In genomic region chr14:64729386-64730060, GRCh38 we compare ENCODE assay signal across 13 cellular contexts. TPM values are rescaled to one million over a fixed set of nuclear protein-coding genes. Genes with fewer than 3 reads are reported as not detected.
DNase-seq lines count a peak whose midpoint lies in the region; ATAC-seq and TF ChIP-seq lines count a peak whose summit lies in the region.
"Had no signal": no experiment of that assay in that cellular context is flagged by ENCODE, and none has a peak within 500 bp of the region (broad histone marks: within the 10 kb centered on the region; RNA-seq: fewer than 3 reads in every experiment).

No MANE protein-coding gene starts in this region.

- H2AFZ ChIP-seq in neural progenitor cell (replicated peaks) = no peak overlapping the region

- TF ChIP-seq CTCF in RWPE1 (conservative IDR thresholded peaks at IDR 0.05; ENCODE audit: low read depth) = no peak
- no peak for TF ChIP-seq CTCF in neural progenitor cell (IDR thresholded peaks at IDR 0.05)

- peaks cover 24% of the 10 kb centered on the region for H3K36me3 Mint-ChIP-seq in neural progenitor cell
- H3K36me3 Mint-ChIP-seq: activated naive CD8-positive, alpha-beta T cell; stimulated activated naive B cell treated with anti-CD40 and anti-IgM and Interleukin-4, amounts not matched to agents 10 μg/mL and 1 μg/mL and 100 μg/mL, for 72 hours had no signal

- no peaks in the 10 kb centered on the region for H3K9me3 Mint-ChIP-seq in neural progenitor cell
- H3K9me3 Mint-ChIP-seq: nephron progenitor cell; stimulated activated naive B cell treated with anti-CD40 and anti-IgM and Interleukin-4, amounts not matched to agents 10 μg/mL and 1 μg/mL and 100 μg/mL, for 72 hours had no signal

- no peaks in the 10 kb centered on the region for H3K9me3 ChIP-seq in BLaER1
- no peaks in the 10 kb centered on the region for H3K9me3 ChIP-seq in neural progenitor cell (ENCODE audit: low read depth)

- peaks cover 21% of the 10 kb centered on the region for H3K79me2 ChIP-seq in neural progenitor cell (ENCODE audit: low read depth)

- peaks cover 16% of the 10 kb centered on the region for H3F3A ChIP-seq in neural progenitor cell (ENCODE audit: low read depth)

- H3K36me3 ChIP-seq in BLaER1 = peaks cover 21% of the 10 kb centered on the region
- no peaks in the 10 kb centered on the region for H3K36me3 ChIP-seq in neural progenitor cell

- no peak overlapping the region for H3K4me3 Mint-ChIP-seq in neural progenitor cell
- H3K4me3 Mint-ChIP-seq: activated naive CD8-positive, alpha-beta T cell; nephron progenitor cell; stimulated activated naive B cell treated with anti-CD40 and anti-IgM and Interleukin-4, amounts not matched to agents 10 μg/mL and 1 μg/mL and 100 μg/mL, for 72 hours had no signal

- H3K4me1 Mint-ChIP-seq in neural progenitor cell = peaks cover 18% of the 10 kb centered on the region
- H3K4me1 Mint-ChIP-seq: stimulated activated naive B cell treated with anti-CD40 and anti-IgM and Interleukin-4, amounts not matched to agents 10 μg/mL and 1 μg/mL and 100 μg/mL, for 72 hours had no signal

- DNase-seq in RWPE1 (ENCODE audit: low spot score) = no peak
- DNase-seq in fibroblast of gingiva (ENCODE audit: low read depth) = peak; percentile 18
- no peak for DNase-seq in neural progenitor cell (ENCODE audit: low spot score)
- no peak for DNase-seq in NOMO-1 treated with dmso at 0.1 percent for 144 hours (lab: John Stamatoyannopoulos, UW; ENCODE audit: unreplicated experiment)
- DNase-seq in HEK293T (ENCODE audit: extremely low spot score) = no peak
- DNase-seq: KG1; NCI-H1417; nephron progenitor cell; stimulated activated naive B cell treated with anti-CD40 and anti-IgM and Interleukin-4, amounts not matched to agents 10 μg/mL and 1 μg/mL and 100 μg/mL, for 72 hours had no signal

- H4K20me1 ChIP-seq in BLaER1 (peaks cover 16% of the 10 kb centered on the region), neural progenitor cell (ENCODE audit: low read depth) (peaks cover 63% of the 10 kb centered on the region)

- H3K4me1 ChIP-seq in BLaER1 (peaks cover 51% of the 10 kb centered on the region), neural progenitor cell (peaks cover 34% of the 10 kb centered on the region)

- H3K27me3 Mint-ChIP-seq in neural progenitor cell (ENCODE audit: insufficient read depth, low read depth) = peaks cover 9% of the 10 kb centered on the region
- H3K27me3 Mint-ChIP-seq: activated naive CD8-positive, alpha-beta T cell; stimulated activated naive B cell treated with anti-CD40 and anti-IgM and Interleukin-4, amounts not matched to agents 10 μg/mL and 1 μg/mL and 100 μg/mL, for 72 hours had no signal

- H3K27ac ChIP-seq in BLaER1 (no peak overlapping the region), RWPE1 (peak overlapping the region; percentile 94), neural progenitor cell (peak overlapping the region; percentile 37)

- POLR2A ChIA-PET in RWPE1 (lab: Yijun Ruan, JAX; ENCODE audit: low non-redundant PET) = no interaction called here
- POLR2A ChIA-PET in HEK293T (lab: Yijun Ruan, JAX) = no interaction called here

- H3K4me2 ChIP-seq in BLaER1 = peak overlapping the region; percentile 39
- H3K4me2 ChIP-seq in neural progenitor cell = peak overlapping the region; percentile 13

- H3K27me3 ChIP-seq in BLaER1 (no peaks in the 10 kb centered on the region), neural progenitor cell (no peaks in the 10 kb centered on the region)

- H3K4me3 ChIP-seq in BLaER1 (no peak overlapping the region), neural progenitor cell (no peak overlapping the region)

- ATAC-seq in HG03442 (IDR thresholded peaks at IDR 0.05; ENCODE audit: unreplicated experiment) (no peak), GM19467 (IDR thresholded peaks at IDR 0.05; ENCODE audit: unreplicated experiment) (no peak)
- ATAC-seq: stimulated activated naive B cell treated with anti-CD40 and anti-IgM and Interleukin-4, amounts not matched to agents 10 μg/mL and 1 μg/mL and 100 μg/mL, for 72 hours had no signal

- H3K9ac ChIP-seq in BLaER1 (no peak overlapping the region), neural progenitor cell (no peak overlapping the region)

- H3K27ac Mint-ChIP-seq in neural progenitor cell = no peak overlapping the region
- H3K27ac Mint-ChIP-seq: activated naive CD8-positive, alpha-beta T cell; nephron progenitor cell; stimulated activated naive B cell treated with anti-CD40 and anti-IgM and Interleukin-4, amounts not matched to agents 10 μg/mL and 1 μg/mL and 100 μg/mL, for 72 hours had no signal

- CTCF ChIA-PET in RWPE1 (lab: Yijun Ruan, JAX) = no interaction called here
- CTCF ChIA-PET in HEK293T (lab: Yijun Ruan, JAX) = no interaction called here

TF ChIP-seq in HEK293T, 16 proteins besides CTCF, POLR2A, EP300 and RAD21:
- TF ChIP-seq ARNT (IDR thresholded peaks at IDR 0.05) = no peak
- no peak for TF ChIP-seq CTBP1 (IDR thresholded peaks at IDR 0.05; ENCODE audit: borderline replicate concordance)
- TF ChIP-seq LEF1 (IDR thresholded peaks at IDR 0.05; ENCODE audit: borderline replicate concordance) = no peak
- no peak for TF ChIP-seq NFRKB (IDR thresholded peaks at IDR 0.05)
- no peak for TF ChIP-seq ZNF384 (IDR thresholded peaks at IDR 0.05)
- TF ChIP-seq ELF4 (IDR thresholded peaks at IDR 0.05) = no peak
- no peak for TF ChIP-seq SP1 (IDR thresholded peaks at IDR 0.05)
- TF ChIP-seq L3MBTL2 (conservative IDR thresholded peaks at IDR 0.05) = no peak
- TF ChIP-seq BHLHE40 (IDR thresholded peaks at IDR 0.05; ENCODE audit: borderline replicate concordance) = no peak
- no peak for TF ChIP-seq TARDBP (IDR thresholded peaks at IDR 0.05)
- TF ChIP-seq HDGF (IDR thresholded peaks at IDR 0.05; ENCODE audit: borderline replicate concordance) = no peak
- TF ChIP-seq FOXM1 (IDR thresholded peaks at IDR 0.05; ENCODE audit: borderline replicate concordance) = no peak
- no peak for TF ChIP-seq SUZ12 (IDR thresholded peaks at IDR 0.05)
- no peak for TF ChIP-seq FOXK2 (IDR thresholded peaks at IDR 0.05)

RNA-seq across cellular contexts. Expression of gene PLEKHG3, which starts 25.3 kb away (rescaled TPM):
- total RNA-seq in neural progenitor cell (ENCODE audit: low replicate concordance) = 12.6 and 50.0 TPM in 2 replicates
